Comparison of ENCODE assay signal across 24 cellular contexts in genomic region chr13:36157475-36157874, GRCh38. TPM values are rescaled to one million over a fixed set of nuclear protein-coding genes. Genes with fewer than 3 reads are reported as not detected.
DNase-seq lines count a peak whose midpoint lies in the region; ATAC-seq and TF ChIP-seq lines count a peak whose summit lies in the region.
"Had no signal": no experiment of that assay in that cellular context is flagged by ENCODE, and none has a peak within 500 bp of the region (broad histone marks: within the 10 kb centered on the region; RNA-seq: fewer than 3 reads in every experiment).

No MANE protein-coding gene starts in this region.

- no peaks in the 10 kb centered on the region for H3K36me3 ChIP-seq in SK-N-SH (replicated peaks in 1 of 2; ENCODE audit: control insufficient read depth in 1 of 2, insufficient read depth in 2 of 2, low read length in 1 of 2)
- no peaks in the 10 kb centered on the region for H3K36me3 ChIP-seq in PC-9 (ENCODE audit: low read depth)
- H3K36me3 ChIP-seq in Karpas-422 (ENCODE audit: insufficient read depth, low read length), result no peaks in the 10 kb centered on the region
- H3K36me3 ChIP-seq: BLaER1, esophagus squamous epithelium, neutrophil had no signal

- no peaks in the 10 kb centered on the region for H3K27me3 ChIP-seq in SK-N-SH (ENCODE audit: insufficient read depth)
- H3K27me3 ChIP-seq in PC-9 (ENCODE audit: insufficient read depth, low read depth), result no peaks in the 10 kb centered on the region
- no peaks in the 10 kb centered on the region for H3K27me3 ChIP-seq in Karpas-422 (ENCODE audit: low read length)
- H3K27me3 ChIP-seq: BLaER1 had no signal

- no peak overlapping the region for H3K4me2 ChIP-seq in SK-N-SH
- H3K4me2 ChIP-seq in PC-9, result peak overlapping the region; percentile 68
- H3K4me2 ChIP-seq in Karpas-422 (ENCODE audit: low read depth, low read length, poor library complexity, severe bottlenecking), result no peak overlapping the region
- H3K4me2 ChIP-seq: BLaER1 had no signal

- H3K79me2 ChIP-seq in SK-N-SH (ENCODE audit: insufficient read depth), result no peaks in the 10 kb centered on the region
- H3K79me2 ChIP-seq in PC-9 (ENCODE audit: low read depth), result no peaks in the 10 kb centered on the region
- no peaks in the 10 kb centered on the region for H3K79me2 ChIP-seq in Karpas-422 (ENCODE audit: low read length)

- H2AFZ ChIP-seq in SK-N-SH (ENCODE audit: low read depth), result no peak overlapping the region
- H2AFZ ChIP-seq in PC-9, result no peak overlapping the region
- H2AFZ ChIP-seq in Karpas-422 (ENCODE audit: low read length), result no peak overlapping the region

- no TSS peak for BruUV-seq in PC-9 (replicated peaks; lab: Mats Ljungman, UMichigan)

- H3K4me3 ChIP-seq in SK-N-SH (ENCODE audit: low read depth in 2 of 2, low read length in 1 of 2) (no peak overlapping the region), PC-9 (no peak overlapping the region), Karpas-422 (ENCODE audit: low read length) (no peak overlapping the region)
- H3K4me3 ChIP-seq: BLaER1, esophagus squamous epithelium, K562 had no signal

- intact Hi-C loops in PC-9 (cut with micrococcal nuclease; ENCODE audit: unreplicated experiment), result no loop called here

- H3K4me1 ChIP-seq in SK-N-SH (ENCODE audit: control insufficient read depth in 1 of 2, insufficient read depth in 2 of 2, low read depth in 1 of 2, low read length in 1 of 2) (peaks cover 4 to 19% of the 10 kb centered on the region in 2 experiments; a peak in 2 of 4 replicates), PC-9 (replicated peaks; ENCODE audit: insufficient read depth) (peaks cover 22% of the 10 kb centered on the region), Karpas-422 (ENCODE audit: low read length) (no peaks in the 10 kb centered on the region)
- H3K4me1 ChIP-seq: BLaER1 had no signal

- TF ChIP-seq RAD21 in SK-N-SH (IDR thresholded peaks at IDR 0.05; ENCODE audit: low read length), result no peak

- no peak overlapping the region for H3K27ac ChIP-seq in SK-N-SH (ENCODE audit: low read depth in 2 of 2, low read length in 1 of 2)
- no peak overlapping the region; the same call in 1 of the 2 replicates for H3K27ac ChIP-seq in PC-9
- no peak overlapping the region for H3K27ac ChIP-seq in Karpas-422 (ENCODE audit: low read length)
- H3K27ac ChIP-seq: BLaER1, esophagus squamous epithelium, neutrophil had no signal

- TF ChIP-seq CTCF in SK-N-SH (IDR thresholded peaks at IDR 0.05) (no peak), PC-9 (conservative IDR thresholded peaks at IDR 0.05) (no peak)

- 80% methylated on average over 1 of the region's 1 CpG for WGBS in SK-N-SH (ENCODE audit: low lambda C conversion rate)

- DNase-seq in SK-N-SH (no peak), PC-9 (peak in 1 of 2 experiments; percentile 41), left kidney (ENCODE audit: low read depth, low spot score) (peak; percentile 22), occipital lobe (lab: John Stamatoyannopoulos, UW) (no peak), Karpas-422 (no peak)
- DNase-seq: activated CD4-positive, alpha-beta memory T cell treated with anti-CD3 and anti-CD28 coated beads, Interleukin-2, amount 10 ng/mL, durations not matched to agents 7 days and 5 days; activated CD4-positive, CD25-positive, alpha-beta regulatory T cell; activated effector memory CD4-positive, alpha-beta T cell treated with anti-CD3 and anti-CD28 coated beads, Interleukin-2, amount 50 U/mL, for 16 hours; activated naive CD8-positive, alpha-beta T cell treated with anti-CD3 and anti-CD28 coated beads, Interleukin-2, amount 50 U/mL, for 24 hours; cortex of kidney; endodermal cell; esophagus squamous epithelium; GDM1; kidney; MV-4-11; right cardiac atrium; RPMI8226 had no signal

- CTCF ChIA-PET in SK-N-SH (lab: Yijun Ruan, JAX) (interaction anchor here (0.7 to 1.5 kb wide), 5 partner anchors 8 to 125 kb away, joined by 3 read pairs; no protein-coding TSS in a partner anchor), PC-9 (lab: Charles Lee) (interaction anchor here (0.6 kb wide), 1 partner anchor 74 kb away, joined by 3 read pairs; no protein-coding TSS in a partner anchor)

- H3K9me3 ChIP-seq in SK-N-SH (no peaks in the 10 kb centered on the region), PC-9 (ENCODE audit: insufficient read depth, low read depth) (no peaks in the 10 kb centered on the region), Karpas-422 (ENCODE audit: low read length) (no peaks in the 10 kb centered on the region)
- H3K9me3 ChIP-seq: esophagus squamous epithelium, neutrophil had no signal

- no peak for ATAC-seq in SK-N-SH treated with all-trans-retinoic acid at 6 μM for 48 hours
- no peak for ATAC-seq in HG02981 (IDR thresholded peaks at IDR 0.05; ENCODE audit: unreplicated experiment)
- ATAC-seq in GM21367 (IDR thresholded peaks at IDR 0.05; ENCODE audit: unreplicated experiment), result no peak
- ATAC-seq: activated naive CD8-positive, alpha-beta T cell treated with anti-CD3 and anti-CD28 coated beads, Interleukin-2, amount 50 U/mL, for 24 hours; K562; right cardiac atrium had no signal

- H4K20me1 ChIP-seq in SK-N-SH (ENCODE audit: insufficient read depth), result no peaks in the 10 kb centered on the region
- no peaks in the 10 kb centered on the region for H4K20me1 ChIP-seq in PC-9 (ENCODE audit: insufficient read depth)
- H4K20me1 ChIP-seq in Karpas-422 (ENCODE audit: insufficient read depth, low read depth, low read length), result no peaks in the 10 kb centered on the region
- H4K20me1 ChIP-seq: BLaER1 had no signal

- H3F3A ChIP-seq in SK-N-SH (replicated peaks; ENCODE audit: insufficient read depth), result no peaks in the 10 kb centered on the region
- peaks cover 8% of the 10 kb centered on the region; the same call in 1 of the 2 replicates for H3F3A ChIP-seq in PC-9 (ENCODE audit: insufficient read depth, low read depth)

- no peak for TF ChIP-seq EP300 in SK-N-SH (IDR thresholded peaks at IDR 0.05; ENCODE audit: borderline replicate concordance in 1 of 2, low read depth in 1 of 2, low read length in 1 of 2)

- H3K9ac ChIP-seq in SK-N-SH (no peak overlapping the region), Karpas-422 (ENCODE audit: low read length) (no peak overlapping the region)
- H3K9ac ChIP-seq: BLaER1 had no signal

- POLR2A ChIA-PET in SK-N-SH (lab: Yijun Ruan, JAX), result no interaction called here
- POLR2A ChIA-PET in PC-9 (lab: Charles Lee; ENCODE audit: unreplicated experiment), result interaction anchor here (0.6 kb wide), 1 partner anchor 180 kb away, joined by 4 read pairs; no protein-coding TSS in a partner anchor

- H3K9me2 ChIP-seq in SK-N-SH, result no peaks in the 10 kb centered on the region
- no peaks in the 10 kb centered on the region for H3K9me2 ChIP-seq in PC-9 (ENCODE audit: insufficient read depth)
- no peaks in the 10 kb centered on the region for H3K9me2 ChIP-seq in Karpas-422 (replicated peaks; ENCODE audit: insufficient read depth, low read length)

TF ChIP-seq in SK-N-SH, 30 proteins besides CTCF, POLR2A, EP300 and RAD21:
- TF ChIP-seq USF1 (IDR thresholded peaks at IDR 0.05; ENCODE audit: borderline replicate concordance, low read depth), result no peak
- no peak for TF ChIP-seq CHD2 (IDR thresholded peaks at IDR 0.05; ENCODE audit: low read length, partially characterized antibody)
- 0 out of 2 replicates have a peak, but pooled peaks have one; percentile 1 for TF ChIP-seq TCF12 (IDR thresholded peaks at IDR 0.05)

TF ChIP-seq in SK-N-SH treated with all-trans-retinoic acid at 6 μM for 48 hours, 23 proteins besides CTCF, POLR2A, EP300 and RAD21:
- TF ChIP-seq GLIS3 (CRISPR knock-in tag; IDR thresholded peaks at IDR 0.05) (no peak), ZNF565 (CRISPR knock-in tag; conservative IDR thresholded peaks at IDR 0.05; ENCODE audit: low read depth) (no peak), ZFP30 (CRISPR knock-in tag; IDR thresholded peaks at IDR 0.05) (no peak)

RNA-seq across cellular contexts. Expression of gene DCLK1, which starts 26.3 kb away (rescaled TPM):
- polyA plus RNA-seq in SK-N-SH (2012; rRNA removed), result 0.94 and 1.1 TPM in 2 replicates
- polyA plus RNA-seq in SK-N-SH (2012; cell fraction: cytosol; rRNA removed), result 1.3 and 1.6 TPM in 2 replicates
- polyA plus RNA-seq in SK-N-SH (2012; cell fraction: nucleus; rRNA removed), result 1.7 and 2.3 TPM in 2 replicates
- 1.3 and 1.4 TPM in 2 replicates for total RNA-seq in PC-9 (2021)
- total RNA-seq in occipital lobe, result 385 TPM
- not detected in 2 replicates for total RNA-seq in Karpas-422 (2014; rRNA removed; shearing (Covaris generic); ENCODE audit: low replicate concordance)
- total RNA-seq: activated CD4-positive, alpha-beta memory T cell treated with anti-CD3 and anti-CD28 coated beads, Interleukin-2, amount 10 ng/mL, durations not matched to agents 7 days and 5 days; HT-29 had no signal
- polyA plus RNA-seq: K562 had no signal

RNA-seq across cellular contexts. Expression of gene SOHLH2, which starts 56.9 kb away (rescaled TPM):
- 0.85 and 1.2 TPM in 2 replicates for polyA plus RNA-seq in SK-N-SH (2012; rRNA removed)
- 0.93 and 1.1 TPM in 2 replicates for polyA plus RNA-seq in SK-N-SH (2012; cell fraction: cytosol; rRNA removed)
- 1.3 and 2.1 TPM in 2 replicates for polyA plus RNA-seq in SK-N-SH (2012; cell fraction: nucleus; rRNA removed)
- 1.4 and 2.3 TPM in 2 replicates for total RNA-seq in PC-9 (2021)
- 0.31 TPM for total RNA-seq in occipital lobe
- total RNA-seq in Karpas-422 (2014; rRNA removed; shearing (Covaris generic); ENCODE audit: low replicate concordance), result not detected in 2 replicates
- total RNA-seq: activated CD4-positive, alpha-beta memory T cell treated with anti-CD3 and anti-CD28 coated beads, Interleukin-2, amount 10 ng/mL, durations not matched to agents 7 days and 5 days; esophagus squamous epithelium; HT-29 had no signal

Comparison
In these comparisons a context has a peak if more than half of its experiments do, and no peak if none do; other contexts are left out.
1. RNA of gene DCLK1, which starts 26.3 kb away (total RNA-seq): 385 TPM in occipital lobe (single experiment); 1.3 to 1.4 TPM in PC-9 and not detected in Karpas-422; every median in the first group is over 100 times any median in the second.